Comparison of ENCODE assay signal across 30 cellular contexts in genomic region chr3:185594073-185594472, GRCh38. TPM values are rescaled to one million over a fixed set of nuclear protein-coding genes. Genes with fewer than 3 reads are reported as not detected.
A peak's percentile ranks its signal among the peaks of the same experiment; 100 is the strongest.
DNase-seq lines count a peak whose midpoint lies in the region; ATAC-seq, FAIRE-seq and TF ChIP-seq lines count a peak whose summit lies in the region.
"Had no signal": no experiment of that assay in that cellular context is flagged by ENCODE, and none has a peak within 500 bp of the region (broad histone marks: within the 10 kb centered on the region; RNA-seq: fewer than 3 reads in every experiment).

No MANE protein-coding gene starts in this region.

- peaks cover 25 to 27% of the 10 kb centered on the region in 2 experiments for H3K4me1 ChIP-seq in neutrophil (ENCODE audit: control insufficient read depth in 1 of 2, insufficient read depth in 1 of 2, low read depth in 1 of 2, low read length in 1 of 2)
- H3K4me1 ChIP-seq in thyroid gland: peaks cover 0 to 5% of the 10 kb centered on the region in 2 donors
- H3K4me1 ChIP-seq: Caco-2, SJSA1 had no signal

- no peak for TF ChIP-seq POLR2A in thyroid gland (IDR thresholded peaks at IDR 0.05)

- peak overlapping the region; percentile 52 for H3K27ac ChIP-seq in SK-N-MC
- peak overlapping the region; percentile 84 for H3K27ac ChIP-seq in neutrophil
- H3K27ac ChIP-seq in thyroid gland: no peak overlapping the region
- H3K27ac ChIP-seq: PC-9, SJSA1 had no signal

- H3K27me3 ChIP-seq in neutrophil: no peaks in the 10 kb centered on the region
- H3K27me3 ChIP-seq in thyroid gland: no peaks in the 10 kb centered on the region
- H3K27me3 ChIP-seq: SJSA1 had no signal

- FAIRE-seq in urothelium cell line (lab: Jason Lieb, UNC): no peak
- FAIRE-seq: GM12878, GM19239, H1 had no signal

- H3K4me1 Mint-ChIP-seq in activated naive CD8-positive, alpha-beta T cell treated with anti-CD3 and anti-CD28 coated beads, Interleukin-2, amount 50 U/mL, for 24 hours: peaks cover 14% of the 10 kb centered on the region
- H3K4me1 Mint-ChIP-seq in activated naive CD8-positive, alpha-beta T cell treated with anti-CD3 and anti-CD28 coated beads for 36 hours: peaks cover 15% of the 10 kb centered on the region

- H3K4me3 ChIP-seq in SK-N-MC (no peak overlapping the region), neutrophil (ENCODE audit: low read depth in 1 of 2, low read length in 1 of 2) (no peak overlapping the region), thyroid gland (replicated peaks in 1 of 3) (no peak overlapping the region)
- H3K4me3 ChIP-seq: GM12878, PC-9, SJSA1 had no signal

- WGBS in thyroid gland, 2 donors: 76 to 83% methylated on average over 3 of the region's 3 CpGs

- H3K36me3 Mint-ChIP-seq in activated naive CD8-positive, alpha-beta T cell treated with anti-CD3 and anti-CD28 coated beads, Interleukin-2, amount 50 U/mL, for 24 hours (ENCODE audit: low read depth): peaks cover 6% of the 10 kb centered on the region
- peaks cover 17% of the 10 kb centered on the region for H3K36me3 Mint-ChIP-seq in activated naive CD8-positive, alpha-beta T cell treated with anti-CD3 and anti-CD28 coated beads for 36 hours

- no peak overlapping the region for H3K4me3 Mint-ChIP-seq in activated naive CD8-positive, alpha-beta T cell treated with anti-CD3 and anti-CD28 coated beads, Interleukin-2, amount 50 U/mL, for 24 hours
- H3K4me3 Mint-ChIP-seq in activated naive CD8-positive, alpha-beta T cell treated with anti-CD3 and anti-CD28 coated beads for 36 hours: no peak overlapping the region
- H3K4me3 Mint-ChIP-seq: CD8-positive, alpha-beta T cell had no signal

- TF ChIP-seq CTCF in neutrophil (IDR thresholded peaks at IDR 0.05): no peak
- TF ChIP-seq CTCF in thyroid gland (IDR thresholded peaks at IDR 0.05): no peak

- H3K9ac ChIP-seq in SK-N-MC (ENCODE audit: insufficient read length): no peak overlapping the region

- H3K27me3 Mint-ChIP-seq in activated naive CD8-positive, alpha-beta T cell treated with anti-CD3 and anti-CD28 coated beads, Interleukin-2, amount 50 U/mL, for 24 hours: no peaks in the 10 kb centered on the region
- H3K27me3 Mint-ChIP-seq in activated naive CD8-positive, alpha-beta T cell treated with anti-CD3 and anti-CD28 coated beads for 36 hours: no peaks in the 10 kb centered on the region

- DNase-seq in activated naive CD8-positive, alpha-beta T cell treated with anti-CD3 and anti-CD28 coated beads, Interleukin-2, amount 50 U/mL, for 24 hours: no peak
- no peak for DNase-seq in activated naive CD8-positive, alpha-beta T cell treated with anti-CD3 and anti-CD28 coated beads for 36 hours
- DNase-seq in MV-4-11 (lab: John Stamatoyannopoulos, UW): peak; percentile 65
- no peak for DNase-seq in SK-N-MC (ENCODE audit: low read depth, low spot score)
- no peak for DNase-seq in HT-29 (ENCODE audit: low spot score)
- no peak for DNase-seq in thyroid gland
- DNase-seq in urothelium cell line (ENCODE audit: low spot score): no peak
- DNase-seq: 8988T; C1 segment of cervical spinal cord; Caco-2; CD8-positive, alpha-beta T cell; EL; GDM1; HCEC 1CT; NCI-H1092; NCI-H1417 treated with DMSO at 0.1 percent for 48 hours; NCI-H1694 treated with DMSO at 0.1 percent for 48 hours; NCI-H2081; NCI-H2227 treated with DMSO at 0.1 percent for 48 hours; NCI-H510A; NCI-H69; PC-9; T-helper 1 cell had no signal

- no peak for ATAC-seq in activated naive CD8-positive, alpha-beta T cell treated with anti-CD3 and anti-CD28 coated beads, Interleukin-2, amount 50 U/mL, for 24 hours
- ATAC-seq: CD8-positive, alpha-beta T cell; GM12878; Right ventricle myocardium inferior had no signal

- no peaks in the 10 kb centered on the region for H3K9me3 Mint-ChIP-seq in activated naive CD8-positive, alpha-beta T cell treated with anti-CD3 and anti-CD28 coated beads, Interleukin-2, amount 50 U/mL, for 24 hours
- no peaks in the 10 kb centered on the region for H3K9me3 Mint-ChIP-seq in activated naive CD8-positive, alpha-beta T cell treated with anti-CD3 and anti-CD28 coated beads for 36 hours
- H3K9me3 Mint-ChIP-seq: CD8-positive, alpha-beta T cell had no signal

- intact Hi-C loops in thyroid gland (cut with DNase I): no loop called here

- no peaks in the 10 kb centered on the region for H3K9me3 ChIP-seq in SK-N-MC (ENCODE audit: low read depth, low read length)
- H3K9me3 ChIP-seq in neutrophil: no peaks in the 10 kb centered on the region
- H3K9me3 ChIP-seq in thyroid gland: no peaks in the 10 kb centered on the region
- H3K9me3 ChIP-seq: Caco-2, SJSA1 had no signal

- peak overlapping the region; percentile 35 for H3K27ac Mint-ChIP-seq in activated naive CD8-positive, alpha-beta T cell treated with anti-CD3 and anti-CD28 coated beads, Interleukin-2, amount 50 U/mL, for 24 hours
- no peak overlapping the region for H3K27ac Mint-ChIP-seq in activated naive CD8-positive, alpha-beta T cell treated with anti-CD3 and anti-CD28 coated beads for 36 hours
- H3K27ac Mint-ChIP-seq: CD8-positive, alpha-beta T cell had no signal

- H3K36me3 ChIP-seq in SK-N-MC (ENCODE audit: insufficient read depth, low read length) (peaks cover 15% of the 10 kb centered on the region), neutrophil (peaks cover 35% of the 10 kb centered on the region), thyroid gland (peaks cover 3 to 5% of the 10 kb centered on the region in 2 donors)

RNA-seq across cellular contexts. Expression of gene SENP2, which starts 8.0 kb away (rescaled TPM):
- total RNA-seq in activated naive CD8-positive, alpha-beta T cell treated with anti-CD3 and anti-CD28 coated beads for 36 hours: 10 to 100 TPM; 35.2 to 36.4 TPM
- total RNA-seq in HT-29 (2014; rRNA removed; shearing (Covaris generic)): 9.3 and 13.2 TPM in 2 replicates
- 10 to 100 TPM; 34.0 to 82.9 (median 39.6) TPM for total RNA-seq in thyroid gland

RNA-seq across cellular contexts. Expression of gene LIPH, which starts 41.7 kb away (rescaled TPM):
- not detected for total RNA-seq in activated naive CD8-positive, alpha-beta T cell treated with anti-CD3 and anti-CD28 coated beads for 36 hours
- total RNA-seq in HT-29 (2014; rRNA removed; shearing (Covaris generic)): 5.3 and 11.6 TPM in 2 replicates
- under 1 TPM in 3 of 4 donors, not detected in 1; 0.13 to 0.81 (median 0.29) TPM for total RNA-seq in thyroid gland
- total RNA-seq: CD8-positive, alpha-beta T cell; H1; RPMI7951 had no signal

Comparison
In these comparisons a context has a peak if more than half of its experiments do, and no peak if none do; other contexts are left out.
1. H3K27ac ChIP-seq: peak in SK-N-MC (single experiment) and neutrophil (single experiment); none in thyroid gland (0 of 3).